ENCODE assay signal across 23 cellular contexts in the genomic region with DNA sequence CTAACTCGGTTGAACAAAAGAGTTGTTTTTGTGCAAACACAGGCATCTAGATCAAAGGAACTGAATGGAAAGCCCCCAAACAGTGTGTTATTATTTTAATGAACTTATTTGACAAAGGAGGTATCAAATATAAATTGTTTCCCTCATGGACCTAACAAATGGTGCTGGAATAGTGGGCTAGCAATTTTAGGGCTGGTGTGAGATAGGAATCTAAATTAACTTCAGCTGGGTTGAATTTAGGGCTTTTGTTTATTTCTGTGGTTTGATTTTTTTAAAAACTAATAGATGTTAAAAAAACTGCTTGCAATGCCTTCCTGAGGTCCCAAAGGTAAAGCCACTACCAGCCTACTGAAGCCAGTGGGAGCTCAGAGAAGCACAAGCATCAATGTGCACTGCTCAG. TPM values are rescaled to one million over a fixed set of nuclear protein-coding genes. Genes with fewer than 3 reads are reported as not detected.
DNase-seq lines count a peak whose midpoint lies in the region; ATAC-seq and TF ChIP-seq lines count a peak whose summit lies in the region.
"Had no signal": no experiment of that assay in that cellular context is flagged by ENCODE, and none has a peak within 500 bp of the region (broad histone marks: within the 10 kb centered on the region; RNA-seq: fewer than 3 reads in every experiment).

No MANE protein-coding gene starts in this region.

- TF ChIP-seq CTCF in SK-N-SH (IDR thresholded peaks at IDR 0.05): no peak
- TF ChIP-seq CTCF in osteocyte (IDR thresholded peaks at IDR 0.05): no peak
- TF ChIP-seq CTCF in ascending aorta (IDR thresholded peaks at IDR 0.05): no peak

- H3K9me3 ChIP-seq in SK-N-SH (no peaks in the 10 kb centered on the region), ascending aorta (no peaks in the 10 kb centered on the region)
- H3K9me3 ChIP-seq: BE2C, BLaER1 had no signal

- DNase-seq in SK-N-SH (peak; percentile 37), osteocyte (ENCODE audit: extremely low spot score, unreplicated experiment) (no peak), ascending aorta (ENCODE audit: low spot score in 2 of 2) (no peak)
- DNase-seq: 8988T; ACHN; BE2C; C1 segment of cervical spinal cord; CD4-positive, alpha-beta memory T cell; CD4-positive, CD25-positive, alpha-beta regulatory T cell; CD8-positive, alpha-beta memory T cell; COR-L47; DMS 273 treated with DMSO at 0.1 percent for 48 hours; DMS153; DMS53; DMS79; DND-41; EL; GDM1 had no signal

- H3K27me3 ChIP-seq in SK-N-SH (ENCODE audit: insufficient read depth): no peaks in the 10 kb centered on the region
- no peaks in the 10 kb centered on the region for H3K27me3 ChIP-seq in ascending aorta
- H3K27me3 ChIP-seq: BE2C, BLaER1 had no signal

- H3K4me1 Mint-ChIP-seq in osteocyte (ENCODE audit: unreplicated experiment): peaks cover 55% of the 10 kb centered on the region

- H3F3A ChIP-seq in SK-N-SH (replicated peaks; ENCODE audit: insufficient read depth): no peaks in the 10 kb centered on the region

- H3K4me3 Mint-ChIP-seq in osteocyte (ENCODE audit: unreplicated experiment): no peak overlapping the region
- H3K4me3 Mint-ChIP-seq: CD14-positive monocyte; CD4-positive, alpha-beta memory T cell; CD8-positive, alpha-beta memory T cell had no signal

- H3K27me3 Mint-ChIP-seq in osteocyte (ENCODE audit: unreplicated experiment): no peaks in the 10 kb centered on the region
- H3K27me3 Mint-ChIP-seq: CD4-positive, alpha-beta memory T cell; CD4-positive, CD25-positive, alpha-beta regulatory T cell; CD8-positive, alpha-beta memory T cell had no signal

- POLR2A ChIA-PET in SK-N-SH (lab: Yijun Ruan, JAX): no interaction called here

- intact Hi-C loops in ascending aorta (cut with DNase I): loop anchor here (5.0 kb wide), 1 partner anchor 53 kb away; no protein-coding TSS in a partner anchor

- CTCF ChIA-PET in SK-N-SH (lab: Yijun Ruan, JAX): interaction anchor here (1.4 kb wide), 1 partner anchor 13 kb away, joined by 4 read pairs; no protein-coding TSS in a partner anchor

- no peaks in the 10 kb centered on the region for H3K9me3 Mint-ChIP-seq in osteocyte (ENCODE audit: unreplicated experiment)
- H3K9me3 Mint-ChIP-seq: CD14-positive monocyte; CD4-positive, CD25-positive, alpha-beta regulatory T cell; CD8-positive, alpha-beta memory T cell had no signal

- peak overlapping the region; percentile 13 for H3K27ac Mint-ChIP-seq in osteocyte (ENCODE audit: unreplicated experiment)
- H3K27ac Mint-ChIP-seq: CD14-positive monocyte; CD8-positive, alpha-beta memory T cell had no signal

- no peak overlapping the region for H3K9ac ChIP-seq in SK-N-SH
- H3K9ac ChIP-seq: BLaER1 had no signal

- peak overlapping the region in 1 of 2 experiments; percentile 35; a peak in 1 of 4 replicates for H3K27ac ChIP-seq in SK-N-SH (ENCODE audit: low read depth in 2 of 2, low read length in 1 of 2)
- H3K27ac ChIP-seq in ascending aorta: no peak overlapping the region
- H3K27ac ChIP-seq: BLaER1 had no signal

- H3K9me2 ChIP-seq in SK-N-SH: no peaks in the 10 kb centered on the region

- H3K4me2 ChIP-seq in SK-N-SH: no peak overlapping the region
- H3K4me2 ChIP-seq: BLaER1 had no signal

- no peaks in the 10 kb centered on the region for H4K20me1 ChIP-seq in SK-N-SH (ENCODE audit: insufficient read depth)
- H4K20me1 ChIP-seq: BLaER1 had no signal

- ATAC-seq in SK-N-SH treated with all-trans-retinoic acid at 6 μM for 48 hours (no peak), GM21723 (IDR thresholded peaks at IDR 0.05; ENCODE audit: unreplicated experiment) (no peak)
- ATAC-seq: GM12878 had no signal

- no peaks in the 10 kb centered on the region for H3K79me2 ChIP-seq in SK-N-SH (ENCODE audit: insufficient read depth)

- TF ChIP-seq EP300 in SK-N-SH (IDR thresholded peaks at IDR 0.05; ENCODE audit: borderline replicate concordance in 1 of 2, low read depth in 1 of 2, low read length in 1 of 2): no peak

- TF ChIP-seq RAD21 in SK-N-SH (IDR thresholded peaks at IDR 0.05; ENCODE audit: low read length): no peak

- peaks cover 13% of the 10 kb centered on the region for H3K36me3 Mint-ChIP-seq in osteocyte (ENCODE audit: unreplicated experiment)

- H3K4me1 ChIP-seq in SK-N-SH (ENCODE audit: control insufficient read depth in 1 of 2, insufficient read depth in 2 of 2, low read depth in 1 of 2, low read length in 1 of 2) (peaks cover 0 to 6% of the 10 kb centered on the region in 2 experiments; a peak in 2 of 4 replicates), ascending aorta (peaks cover 0 to 22% of the 10 kb centered on the region in 2 donors)
- H3K4me1 ChIP-seq: BE2C had no signal

- WGBS in SK-N-SH (ENCODE audit: low lambda C conversion rate): 94% methylated on average over 1 of the region's 1 CpG

- H3K4me3 ChIP-seq in SK-N-SH (ENCODE audit: low read depth in 2 of 2, low read length in 1 of 2): no peak overlapping the region
- H3K4me3 ChIP-seq in ascending aorta: no peak overlapping the region
- H3K4me3 ChIP-seq: BLaER1, GM12878 had no signal

- H3K36me3 ChIP-seq in SK-N-SH (replicated peaks in 1 of 2; ENCODE audit: control insufficient read depth in 1 of 2, insufficient read depth in 2 of 2, low read length in 1 of 2) (no peaks in the 10 kb centered on the region), ascending aorta (no peaks in the 10 kb centered on the region)
- H3K36me3 ChIP-seq: BE2C, BLaER1 had no signal

- no peak overlapping the region for H2AFZ ChIP-seq in SK-N-SH (ENCODE audit: low read depth)

TF ChIP-seq in SK-N-SH, 30 proteins besides CTCF, POLR2A, EP300 and RAD21:
- peak; percentile 54 for TF ChIP-seq GATA2 (CRISPR knock-in tag; IDR thresholded peaks at IDR 0.05)
- TF ChIP-seq SIN3A (IDR thresholded peaks at IDR 0.05; ENCODE audit: borderline replicate concordance, low read depth, low read length): no peak
TF ChIP-seq in SK-N-SH: peak in this region for 1.

TF ChIP-seq in SK-N-SH treated with all-trans-retinoic acid at 6 μM for 48 hours, 23 proteins besides CTCF, POLR2A, EP300 and RAD21:
- TF ChIP-seq TCF4 (CRISPR knock-in tag; IDR thresholded peaks at IDR 0.05; ENCODE audit: borderline replicate concordance) (peak; percentile 64), ISL1 (CRISPR knock-in tag; IDR thresholded peaks at IDR 0.05) (no peak), PPARA (CRISPR knock-in tag; IDR thresholded peaks at IDR 0.05; ENCODE audit: borderline replicate concordance) (no peak), SNAI2 (CRISPR knock-in tag; IDR thresholded peaks at IDR 0.05) (no peak), GLIS3 (CRISPR knock-in tag; IDR thresholded peaks at IDR 0.05) (no peak), TOX (CRISPR knock-in tag; IDR thresholded peaks at IDR 0.05; ENCODE audit: borderline replicate concordance) (no peak)
- TF ChIP-seq, protein P1, sequence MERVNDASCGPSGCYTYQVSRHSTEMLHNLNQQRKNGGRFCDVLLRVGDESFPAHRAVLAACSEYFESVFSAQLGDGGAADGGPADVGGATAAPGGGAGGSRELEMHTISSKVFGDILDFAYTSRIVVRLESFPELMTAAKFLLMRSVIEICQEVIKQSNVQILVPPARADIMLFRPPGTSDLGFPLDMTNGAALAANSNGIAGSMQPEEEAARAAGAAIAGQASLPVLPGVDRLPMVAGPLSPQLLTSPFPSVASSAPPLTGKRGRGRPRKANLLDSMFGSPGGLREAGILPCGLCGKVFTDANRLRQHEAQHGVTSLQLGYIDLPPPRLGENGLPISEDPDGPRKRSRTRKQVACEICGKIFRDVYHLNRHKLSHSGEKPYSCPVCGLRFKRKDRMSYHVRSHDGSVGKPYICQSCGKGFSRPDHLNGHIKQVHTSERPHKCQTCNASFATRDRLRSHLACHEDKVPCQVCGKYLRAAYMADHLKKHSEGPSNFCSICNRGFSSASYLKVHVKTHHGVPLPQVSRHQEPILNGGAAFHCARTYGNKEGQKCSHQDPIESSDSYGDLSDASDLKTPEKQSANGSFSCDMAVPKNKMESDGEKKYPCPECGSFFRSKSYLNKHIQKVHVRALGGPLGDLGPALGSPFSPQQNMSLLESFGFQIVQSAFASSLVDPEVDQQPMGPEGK (CRISPR knock-in tag; IDR thresholded peaks at IDR 0.05; ENCODE audit: borderline replicate concordance): no peak
- TF ChIP-seq, protein P2, sequence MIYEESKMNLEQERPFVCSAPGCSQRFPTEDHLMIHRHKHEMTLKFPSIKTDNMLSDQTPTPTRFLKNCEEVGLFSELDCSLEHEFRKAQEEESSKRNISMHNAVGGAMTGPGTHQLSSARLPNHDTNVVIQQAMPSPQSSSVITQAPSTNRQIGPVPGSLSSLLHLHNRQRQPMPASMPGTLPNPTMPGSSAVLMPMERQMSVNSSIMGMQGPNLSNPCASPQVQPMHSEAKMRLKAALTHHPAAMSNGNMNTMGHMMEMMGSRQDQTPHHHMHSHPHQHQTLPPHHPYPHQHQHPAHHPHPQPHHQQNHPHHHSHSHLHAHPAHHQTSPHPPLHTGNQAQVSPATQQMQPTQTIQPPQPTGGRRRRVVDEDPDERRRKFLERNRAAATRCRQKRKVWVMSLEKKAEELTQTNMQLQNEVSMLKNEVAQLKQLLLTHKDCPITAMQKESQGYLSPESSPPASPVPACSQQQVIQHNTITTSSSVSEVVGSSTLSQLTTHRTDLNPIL (CRISPR knock-in tag; IDR thresholded peaks at IDR 0.05; ENCODE audit: low read depth): no peak

RNA-seq across cellular contexts. Expression of a gene that starts 42.1 kb away (rescaled TPM):
- polyA plus RNA-seq in SK-N-SH (2012; rRNA removed): 0.54 and 0.78 TPM in 2 replicates
- polyA plus RNA-seq in SK-N-SH (2012; cell fraction: cytosol; rRNA removed): 0.47 and 0.51 TPM in 2 replicates
- 1.3 and 2.6 TPM in 2 replicates for polyA plus RNA-seq in SK-N-SH (2012; cell fraction: nucleus; rRNA removed)
- total RNA-seq in osteocyte: 24.9 and 25.5 TPM in 2 replicates
- total RNA-seq in ascending aorta: 2.7 TPM
